27 cellular contexts compared by ENCODE assay signal in genomic region chr11:25197515-25197914, GRCh38.
DNase-seq lines count a peak whose midpoint lies in the region; ATAC-seq and TF ChIP-seq lines count a peak whose summit lies in the region.
"Had no signal": no experiment of that assay in that cellular context is flagged by ENCODE, and none has a peak within 500 bp of the region (broad histone marks: within the 10 kb centered on the region; RNA-seq: fewer than 3 reads in every experiment).

No MANE protein-coding gene starts in this region.

- H3F3A ChIP-seq in neural cell (ENCODE audit: insufficient read depth, low read length, poor library complexity, severe bottlenecking) = no peaks in the 10 kb centered on the region

- H3K79me2 ChIP-seq in neural cell (replicated peaks; ENCODE audit: insufficient read depth, low read length) = no peaks in the 10 kb centered on the region

- H3K27me3 ChIP-seq in neural cell (ENCODE audit: insufficient read depth, low read depth, low read length) = no peaks in the 10 kb centered on the region
- H3K27me3 ChIP-seq: BE2C; BLaER1; BLaER1 treated with 17β-estradiol and CSF1 and Interleukin-3, amounts not matched to agents 10 nM and 100 nM had no signal

- TF ChIP-seq CTCF in neural cell (IDR thresholded peaks at IDR 0.05; ENCODE audit: poor library complexity, severe bottlenecking) = no peak

- H4K20me1 ChIP-seq in neural cell (ENCODE audit: insufficient read depth) = no peaks in the 10 kb centered on the region
- H4K20me1 ChIP-seq: BLaER1; BLaER1 treated with 17β-estradiol and CSF1 and Interleukin-3, amounts not matched to agents 10 nM and 100 nM had no signal

- H3K36me3 ChIP-seq in neural cell (ENCODE audit: insufficient read depth, low read length) = no peaks in the 10 kb centered on the region
- H3K36me3 ChIP-seq: BE2C; BLaER1; BLaER1 treated with 17β-estradiol and CSF1 and Interleukin-3, amounts not matched to agents 10 nM and 100 nM had no signal

- TF ChIP-seq EP300 in neural cell (conservative IDR thresholded peaks at IDR 0.05; ENCODE audit: poor library complexity, severe bottlenecking) = peak; percentile 51

- no peaks in the 10 kb centered on the region for H3K9me3 ChIP-seq in neural cell (ENCODE audit: low read length)
- H3K9me3 ChIP-seq: A549; BE2C; BLaER1; BLaER1 treated with 17β-estradiol and CSF1 and Interleukin-3, amounts not matched to agents 10 nM and 100 nM; Caco-2 had no signal

- H3K9me2 ChIP-seq in neural cell (ENCODE audit: insufficient read depth, low read length) = no peaks in the 10 kb centered on the region

- no peak overlapping the region for H3K4me3 ChIP-seq in neural cell (ENCODE audit: low read length)
- H3K4me3 ChIP-seq: A549; BLaER1; BLaER1 treated with 17β-estradiol and CSF1 and Interleukin-3, amounts not matched to agents 10 nM and 100 nM had no signal

- no peak overlapping the region for H3K27ac ChIP-seq in neural cell (ENCODE audit: low read length)
- H3K27ac ChIP-seq: 22Rv1; A549; BLaER1; BLaER1 treated with 17β-estradiol and CSF1 and Interleukin-3, amounts not matched to agents 10 nM and 100 nM; C4-2B had no signal

- H2AFZ ChIP-seq in neural cell (ENCODE audit: low read depth, low read length) = no peak overlapping the region

- H3K9ac ChIP-seq in neural cell (ENCODE audit: low read length) = no peak overlapping the region
- H3K9ac ChIP-seq: BLaER1; BLaER1 treated with 17β-estradiol and CSF1 and Interleukin-3, amounts not matched to agents 10 nM and 100 nM had no signal

- TF ChIP-seq RAD21 in neural cell (conservative IDR thresholded peaks at IDR 0.05) = no peak

- ATAC-seq in GM18907 (IDR thresholded peaks at IDR 0.05; ENCODE audit: unreplicated experiment) = no peak
- ATAC-seq: A549; CD8-positive, alpha-beta T cell had no signal

- peak; percentile 43 for DNase-seq in DMS79 treated with DMSO at 0.1 percent for 48 hours (lab: John Stamatoyannopoulos, UW)
- DNase-seq in DMS79 (lab: John Stamatoyannopoulos, UW) = no peak
- DNase-seq: 8988T; ACHN; AML-193; BE2C; C1 segment of cervical spinal cord; Caco-2; Calu3; CD4-positive, alpha-beta memory T cell; CD4-positive, alpha-beta T cell; CD4-positive, CD25-positive, alpha-beta regulatory T cell; CD8-positive, alpha-beta memory T cell; CD8-positive, alpha-beta T cell; COR-L47; DMS 273 treated with DMSO at 0.1 percent for 48 hours; DMS153; DMS53; DND-41; EL had no signal

- no peak overlapping the region for H3K4me2 ChIP-seq in neural cell (ENCODE audit: low read length)
- H3K4me2 ChIP-seq: A549; BLaER1; BLaER1 treated with 17β-estradiol and CSF1 and Interleukin-3, amounts not matched to agents 10 nM and 100 nM had no signal

TF ChIP-seq in neural cell, 6 proteins besides CTCF, POLR2A, EP300 and RAD21:
- TF ChIP-seq POLR2AphosphoS5 (IDR thresholded peaks at IDR 0.05) (peak; percentile 67), MXI1 (conservative IDR thresholded peaks at IDR 0.05; ENCODE audit: poor library complexity, severe bottlenecking) (no peak), REST (IDR thresholded peaks at IDR 0.05; ENCODE audit: borderline replicate concordance) (peak; percentile 56)
TF ChIP-seq in neural cell: peak in this region for 2.
